Comparison of ENCODE assay signal across 20 cellular contexts in genomic region chr12:76711241-76711640, GRCh38.
"Had no signal": no experiment of that assay in that cellular context is flagged by ENCODE, and none has a peak within 500 bp of the region (broad histone marks: within the 10 kb centered on the region; RNA-seq: fewer than 3 reads in every experiment).

No MANE protein-coding gene starts in this region.

- H3K36me3 ChIP-seq: lower lobe of right lung, ovary, tibial artery had no signal

- H3K4me1 ChIP-seq: lower lobe of right lung, psoas muscle, tibial artery had no signal

- H3K4me3 ChIP-seq: lower lobe of right lung, ovary, psoas muscle, tibial artery had no signal

- DNase-seq: activated CD4-positive, alpha-beta T cell treated with anti-CD3 and anti-CD28 coated beads, Interleukin-2, amount 50 U/mL, for 4 hours; activated CD8-positive, alpha-beta memory T cell treated with anti-CD3 and anti-CD28 coated beads for 24 hours; activated CD8-positive, alpha-beta memory T cell treated with anti-CD3 and anti-CD28 coated beads, Interleukin-2, amount 50 U/mL, for 4 hours; activated naive CD4-positive, alpha-beta T cell; activated naive CD8-positive, alpha-beta T cell treated with anti-CD3 and anti-CD28 coated beads for 36 hours; activated T-cell treated with anti-CD3 and anti-CD28 coated beads, Interleukin-2, amount 50 U/mL, for 24 hours; amygdala; effector CD4-positive, alpha-beta T cell; lower lobe of right lung; naive thymus-derived CD8-positive, alpha-beta T cell; ovary; psoas muscle; right cardiac atrium; stimulated activated CD4-positive, alpha-beta T cell treated with anti-CD3 and anti-CD28 coated beads, Interleukin-2, amount 100 ng/mL, for 24 hours; stimulated activated naive CD8-positive, alpha-beta T cell treated with anti-CD3 and anti-CD28 coated beads, Interleukin-15, amount 100 ng/mL, for 72 hours; T1000; tibial artery had no signal

- H3K27me3 ChIP-seq: ovary, tibial artery had no signal

- ATAC-seq: left lobe of liver; lower lobe of right lung; naive thymus-derived CD8-positive, alpha-beta T cell; psoas muscle; right cardiac atrium; stimulated activated effector memory CD8-positive, alpha-beta T cell treated with anti-CD3 and anti-CD28 coated beads, Interleukin-12 subunit alpha, Interleukin-12 subunit beta, amount 100 ng/mL, for 72 hours; stimulated activated naive CD8-positive, alpha-beta T cell treated with anti-CD3 and anti-CD28 coated beads, Interleukin-15, amount 100 ng/mL, for 72 hours; WTC11 had no signal

- H3K27ac ChIP-seq: lower lobe of right lung, ovary, psoas muscle, tibial artery had no signal

- H3K9me3 ChIP-seq: lower lobe of right lung, ovary, psoas muscle, tibial artery had no signal
